In genomic region chr2:197168705-197169104, GRCh38 we compare ENCODE assay signal across 8 cellular contexts.
DNase-seq lines count a peak whose midpoint lies in the region; ATAC-seq, FAIRE-seq and TF ChIP-seq lines count a peak whose summit lies in the region.

No MANE protein-coding gene starts in this region.

- TF ChIP-seq CTCF in BE2C (IDR thresholded peaks at IDR 0.05; ENCODE audit: low read depth, low read length) (peak; percentile 92), Panc1 (IDR thresholded peaks at IDR 0.05) (peak; percentile 80)

- in situ Hi-C loops in Panc1 (cut with HindIII; ENCODE audit: low pct_unique_long_range_greater_than_20kb, low sequenced_read_pairs) = no loop called here

- DNase-seq in BE2C (peak; percentile 83), Panc1 (ENCODE audit: low read depth, low spot score) (no peak), germinal center (ENCODE audit: low spot score) (peak; percentile 75), posterior vena cava (ENCODE audit: low spot score) (peak; percentile 80), urothelium cell line (ENCODE audit: low spot score) (peak; percentile 40)

- H3K27me3 Mint-ChIP-seq in activated T-helper 17 cell treated with anti-CD3 and anti-CD28 coated beads, Interleukin-2, amount 50 U/mL, for 72 hours = no peaks in the 10 kb centered on the region

- H3K4me3 Mint-ChIP-seq in activated T-helper 17 cell treated with anti-CD3 and anti-CD28 coated beads, Interleukin-2, amount 50 U/mL, for 72 hours = peak overlapping the region; percentile 16

- H3K4me1 ChIP-seq in BE2C (peaks cover 4% of the 10 kb centered on the region), Panc1 (ENCODE audit: control insufficient read depth, insufficient read depth, low read length) (no peaks in the 10 kb centered on the region)

- H3K36me3 ChIP-seq in BE2C (no peaks in the 10 kb centered on the region), Panc1 (ENCODE audit: control insufficient read depth, insufficient read depth, low read length) (no peaks in the 10 kb centered on the region)

- H3K4me3 ChIP-seq in BE2C (ENCODE audit: low read depth, low read length) = no peak overlapping the region
- no peak overlapping the region for H3K4me3 ChIP-seq in Panc1 (ENCODE audit: low read depth in 2 of 2, low read length in 2 of 2)

- H3K9me3 ChIP-seq in BE2C (no peaks in the 10 kb centered on the region), Panc1 (ENCODE audit: control insufficient read depth, insufficient read depth, low read depth, low read length) (no peaks in the 10 kb centered on the region)

- peaks cover 24% of the 10 kb centered on the region for H3K36me3 Mint-ChIP-seq in activated T-helper 17 cell treated with anti-CD3 and anti-CD28 coated beads, Interleukin-2, amount 50 U/mL, for 72 hours (ENCODE audit: low read depth)

- CTCF ChIA-PET in Panc1 (lab: Charles Lee) = interaction anchor here (0.6 to 1.2 kb wide), 4 partner anchors 16 to 283 kb away, joined by 3 to 12 read pairs (median 5); no protein-coding TSS in a partner anchor

- BruUV-seq in Panc1 (replicated peaks; lab: Mats Ljungman, UMichigan) = no TSS peak

- no peaks in the 10 kb centered on the region for H3K9me3 Mint-ChIP-seq in activated T-helper 17 cell treated with anti-CD3 and anti-CD28 coated beads, Interleukin-2, amount 50 U/mL, for 72 hours

- H3K27me3 ChIP-seq in BE2C (no peaks in the 10 kb centered on the region), Panc1 (ENCODE audit: control insufficient read depth, insufficient read depth, low read length) (no peaks in the 10 kb centered on the region)

- intact Hi-C loops in Panc1 (cut with micrococcal nuclease; ENCODE audit: unreplicated experiment) = loop anchor here (5.0 kb wide), 1 partner anchor 156 kb away; no protein-coding TSS in a partner anchor
- intact Hi-C loops in posterior vena cava (cut with DNase I) = no loop called here

- no peak for FAIRE-seq in urothelium cell line (lab: Jason Lieb, UNC)

- POLR2A ChIA-PET in Panc1 (lab: Charles Lee) = no interaction called here

- no peak overlapping the region for H3K27ac ChIP-seq in Panc1 (ENCODE audit: low read length)

- ATAC-seq in GM18909 (IDR thresholded peaks at IDR 0.05; ENCODE audit: poor library complexity, unreplicated experiment) (peak; percentile 87), HG03439 (IDR thresholded peaks at IDR 0.05; ENCODE audit: unreplicated experiment) (peak; percentile 65), Panc1 (peak; percentile 94)
- peak; percentile 77 for ATAC-seq in activated T-helper 17 cell treated with anti-CD3 and anti-CD28 coated beads, Interleukin-2, amount 50 U/mL, for 72 hours (replicated peaks)

- H3K27ac Mint-ChIP-seq in activated T-helper 17 cell treated with anti-CD3 and anti-CD28 coated beads, Interleukin-2, amount 50 U/mL, for 72 hours = peak overlapping the region; percentile 52

- peaks cover 44% of the 10 kb centered on the region for H3K4me1 Mint-ChIP-seq in activated T-helper 17 cell treated with anti-CD3 and anti-CD28 coated beads, Interleukin-2, amount 50 U/mL, for 72 hours
